21 cellular contexts compared by ENCODE assay signal in the genomic region with DNA sequence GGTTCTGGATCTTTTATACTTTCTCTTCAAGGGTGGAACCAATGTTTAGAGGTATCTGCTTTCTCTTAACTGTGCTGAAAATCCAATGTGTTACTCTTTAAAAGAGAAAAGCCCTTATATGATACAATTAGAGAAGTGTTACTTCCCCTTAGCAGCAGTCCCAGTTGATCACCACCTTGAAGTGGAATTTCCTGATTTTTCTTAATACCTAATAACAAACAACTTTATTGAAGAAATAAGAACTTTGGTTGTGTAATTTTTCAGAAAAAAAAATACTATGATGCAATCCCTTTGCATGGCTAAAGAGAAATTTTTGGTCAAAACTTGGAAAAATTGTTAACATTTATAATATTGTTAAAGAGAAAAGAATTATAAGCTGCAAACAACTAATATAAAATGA. TPM values are rescaled to one million over a fixed set of nuclear protein-coding genes. Genes with fewer than 3 reads are reported as not detected.
DNase-seq lines count a peak whose midpoint lies in the region; ATAC-seq, FAIRE-seq and TF ChIP-seq lines count a peak whose summit lies in the region.
"Had no signal": no experiment of that assay in that cellular context is flagged by ENCODE, and none has a peak within 500 bp of the region (broad histone marks: within the 10 kb centered on the region; RNA-seq: fewer than 3 reads in every experiment).

No MANE protein-coding gene starts in this region.

- H3K4me2 ChIP-seq in K562 (ENCODE audit: insufficient read depth, low read length) (no peak overlapping the region), neural progenitor cell (no peak overlapping the region)
- H3K4me2 ChIP-seq: PC-9 had no signal

- no peak overlapping the region for H3K27ac Mint-ChIP-seq in stimulated activated memory B cell treated with anti-CD40 and anti-IgM and Interleukin-4, amounts not matched to agents 10 μg/mL and 1 μg/mL and 100 μg/mL, for 72 hours
- H3K27ac Mint-ChIP-seq in neural progenitor cell, result no peak overlapping the region
- H3K27ac Mint-ChIP-seq: CD8-positive, alpha-beta T cell had no signal

- intact Hi-C loops in K562 (cut with micrococcal nuclease), result no loop called here

- in situ Hi-C loops in K562 (cut with MboI), result no loop called here

- H3K4me3 ChIP-seq in K562 (no peak overlapping the region), neural progenitor cell (no peak overlapping the region)
- H3K4me3 ChIP-seq: PC-9 had no signal

- H3F3A ChIP-seq in neural progenitor cell (ENCODE audit: low read depth), result no peaks in the 10 kb centered on the region

- H2AFZ ChIP-seq in K562 (ENCODE audit: low read depth, low read length) (no peak overlapping the region), neural progenitor cell (replicated peaks) (no peak overlapping the region)
- H2AFZ ChIP-seq: PC-9 had no signal

- no peak overlapping the region for H3K9ac ChIP-seq in K562 (ENCODE audit: insufficient read depth in 1 of 2, low read depth in 2 of 2, low read length in 2 of 2)
- H3K9ac ChIP-seq in neural progenitor cell, result no peak overlapping the region

- TF ChIP-seq CTCF in K562 (IDR thresholded peaks at IDR 0.05 in 2 of 3, conservative IDR thresholded peaks at IDR 0.05 in 1 of 3; ENCODE audit: insufficient read depth in 2 of 3, low read depth in 1 of 3, low read length in 3 of 3) (no peak), neural progenitor cell (IDR thresholded peaks at IDR 0.05) (no peak)

- no peaks in the 10 kb centered on the region for H3K9me1 ChIP-seq in K562 (ENCODE audit: control insufficient read depth, insufficient read depth, low read length)

- no peak overlapping the region for H3K4me3 Mint-ChIP-seq in stimulated activated memory B cell treated with anti-CD40 and anti-IgM and Interleukin-4, amounts not matched to agents 10 μg/mL and 1 μg/mL and 100 μg/mL, for 72 hours
- no peak overlapping the region for H3K4me3 Mint-ChIP-seq in neural progenitor cell
- H3K4me3 Mint-ChIP-seq: CD8-positive, alpha-beta T cell had no signal

- no peaks in the 10 kb centered on the region for H3K36me3 Mint-ChIP-seq in stimulated activated memory B cell treated with anti-CD40 and anti-IgM and Interleukin-4, amounts not matched to agents 10 μg/mL and 1 μg/mL and 100 μg/mL, for 72 hours
- peaks cover 29% of the 10 kb centered on the region for H3K36me3 Mint-ChIP-seq in neural progenitor cell
- H3K36me3 Mint-ChIP-seq: CD8-positive, alpha-beta T cell had no signal

- no peak for TF ChIP-seq EP300 in K562 (IDR thresholded peaks at IDR 0.05; ENCODE audit: low read length)

- POLR2A ChIA-PET in K562 (lab: Yijun Ruan, JAX), result no interaction called here

- H3K27me3 ChIP-seq in K562 (ENCODE audit: control insufficient read depth in 2 of 2, insufficient read depth in 2 of 2, low read length in 2 of 2) (peaks cover 0 to 5% of the 10 kb centered on the region in 2 experiments; a peak in 3 of 5 replicates), neural progenitor cell (no peaks in the 10 kb centered on the region)

- H3K27me3 Mint-ChIP-seq in stimulated activated memory B cell treated with anti-CD40 and anti-IgM and Interleukin-4, amounts not matched to agents 10 μg/mL and 1 μg/mL and 100 μg/mL, for 72 hours, result peaks cover 6% of the 10 kb centered on the region
- no peaks in the 10 kb centered on the region for H3K27me3 Mint-ChIP-seq in neural progenitor cell (ENCODE audit: insufficient read depth, low read depth)

- H3K27ac ChIP-seq in K562 (ENCODE audit: extremely low read depth, low read depth, low read length), result no peak overlapping the region
- H3K27ac ChIP-seq in neural progenitor cell, result no peak overlapping the region
- H3K27ac ChIP-seq: PC-9 had no signal

- H3K79me2 ChIP-seq in K562 (ENCODE audit: control insufficient read depth, insufficient read depth, low read length), result no peaks in the 10 kb centered on the region
- no peaks in the 10 kb centered on the region for H3K79me2 ChIP-seq in neural progenitor cell (ENCODE audit: low read depth)

- H3K4me1 Mint-ChIP-seq in stimulated activated memory B cell treated with anti-CD40 and anti-IgM and Interleukin-4, amounts not matched to agents 10 μg/mL and 1 μg/mL and 100 μg/mL, for 72 hours, result no peaks in the 10 kb centered on the region
- peaks cover 27% of the 10 kb centered on the region for H3K4me1 Mint-ChIP-seq in neural progenitor cell

- H3K36me3 ChIP-seq in K562 (ENCODE audit: control insufficient read depth, insufficient read depth, low read length) (no peaks in the 10 kb centered on the region), neural progenitor cell (no peaks in the 10 kb centered on the region)

- TF ChIP-seq POLR2A in K562 (conservative IDR thresholded peaks at IDR 0.05), result no peak

- H4K20me1 ChIP-seq in K562 (replicated peaks; ENCODE audit: control insufficient read depth, insufficient read depth, low read length) (no peaks in the 10 kb centered on the region), neural progenitor cell (ENCODE audit: low read depth) (no peaks in the 10 kb centered on the region)

- no peak for FAIRE-seq in K562 (lab: Jason Lieb, UNC)
- FAIRE-seq: GM12892 had no signal

- H3K9me3 Mint-ChIP-seq in stimulated activated memory B cell treated with anti-CD40 and anti-IgM and Interleukin-4, amounts not matched to agents 10 μg/mL and 1 μg/mL and 100 μg/mL, for 72 hours, result no peaks in the 10 kb centered on the region
- no peaks in the 10 kb centered on the region for H3K9me3 Mint-ChIP-seq in neural progenitor cell
- H3K9me3 Mint-ChIP-seq: CD8-positive, alpha-beta T cell had no signal

- ATAC-seq in HG02885 (IDR thresholded peaks at IDR 0.05; ENCODE audit: poor library complexity, unreplicated experiment) (peak; percentile 49), K562 (no peak)
- ATAC-seq in stimulated activated memory B cell treated with anti-CD40 and anti-IgM and Interleukin-4, amounts not matched to agents 10 μg/mL and 1 μg/mL and 100 μg/mL, for 72 hours, result peak; percentile 47
- ATAC-seq: CD8-positive, alpha-beta T cell had no signal

- H3K9me3 ChIP-seq in K562 (replicated peaks; ENCODE audit: control insufficient read depth, insufficient read depth, low read depth, low read length), result no peaks in the 10 kb centered on the region
- no peaks in the 10 kb centered on the region for H3K9me3 ChIP-seq in neural progenitor cell (ENCODE audit: low read depth)

- CTCF ChIA-PET in K562 (lab: Yijun Ruan, JAX; ENCODE audit: low intra/inter-chr PET ratio), result no interaction called here

- no peaks in the 10 kb centered on the region for H3K4me1 ChIP-seq in K562 (replicated peaks in 1 of 2; ENCODE audit: control insufficient read depth in 2 of 2, insufficient read depth in 2 of 2, low read length in 2 of 2)
- peaks cover 10% of the 10 kb centered on the region for H3K4me1 ChIP-seq in neural progenitor cell

- no peak for TF ChIP-seq RAD21 in K562 (CRISPR knock-in tag; conservative IDR thresholded peaks at IDR 0.05 in 1 of 2, IDR thresholded peaks at IDR 0.05 in 1 of 2)

- DNase-seq in CD1c-positive myeloid dendritic cell (ENCODE audit: extremely low spot score), result peak; percentile 64
- no peak for DNase-seq in K562 (ENCODE audit: extremely low read depth in 1 of 4, low spot score in 3 of 4)
- DNase-seq in C1 segment of cervical spinal cord (lab: John Stamatoyannopoulos, UW), result no peak
- no peak for DNase-seq in neural progenitor cell (ENCODE audit: low spot score)
- no peak for DNase-seq in NCI-H2029 treated with DMSO at 0.1 percent for 48 hours (lab: John Stamatoyannopoulos, UW)
- DNase-seq: Calu3; CD8-positive, alpha-beta T cell; DMS153; HCEC 1CT; MM.1S; NCI-H1105; NCI-H146; NCI-H2081 treated with DMSO at 0.1 percent for 48 hours; NCI-H446 treated with DMSO at 0.1 percent for 48 hours; NCI-H526 treated with DMSO at 0.1 percent for 48 hours; PC-9; RPMI8226; SHP77 had no signal

- BruUV-seq in K562 (replicated peaks; lab: Mats Ljungman, UMichigan), result no TSS peak

TF ChIP-seq in K562, 482 proteins besides CTCF, POLR2A, EP300 and RAD21 (continues in another document):
- TF ChIP-seq CEBPB (tag; IDR thresholded peaks at IDR 0.05), result peak; percentile 52
- TF ChIP-seq ZNF75A (CRISPR knock-in tag; IDR thresholded peaks at IDR 0.05), result no peak
- no peak for TF ChIP-seq SP2 (IDR thresholded peaks at IDR 0.05; ENCODE audit: extremely low read depth, low read depth, low read length, poor library complexity, severe bottlenecking)
- TF ChIP-seq CHD2 (IDR thresholded peaks at IDR 0.05; ENCODE audit: low read depth, low read length), result no peak
- TF ChIP-seq KLF6 (CRISPR knock-in tag; IDR thresholded peaks at IDR 0.05; ENCODE audit: borderline replicate concordance), result no peak

RNA-seq across cellular contexts. Expression of gene SLC1A3, which starts 24.8 kb away (rescaled TPM):
- not detected in 2 replicates for total RNA-seq in K562 (2011; cell fraction: chromatin; rRNA removed; ENCODE audit: low replicate concordance)
- total RNA-seq in K562 (2011; cell fraction: nucleolus; rRNA removed), result not detected in 2 replicates
- not detected in 2 replicates for total RNA-seq in K562 (2011; cell fraction: nucleoplasm; rRNA removed)
- not detected in 2 replicates for total RNA-seq in K562 (2014; rRNA removed)
- total RNA-seq in K562 (2014; rRNA removed; fragmentation: Illumina TruSeq; extraction: Trizol), result not detected in 2 replicates
- not detected in 2 replicates for total RNA-seq in K562 (2015; rRNA removed; fragmentation: Illumina TruSeq; extraction: Trizol)
- total RNA-seq in K562 (2021), result 0.09 and 0.13 TPM in 2 replicates
- polyA plus RNA-seq in K562 (2011; rRNA removed), result not detected in 2 replicates
- not detected in 2 replicates for polyA plus RNA-seq in K562 (2011; cell fraction: cytosol; rRNA removed)
- not detected in 2 replicates for polyA plus RNA-seq in K562 (2011; cell fraction: nucleus; rRNA removed)
- polyA plus RNA-seq in K562 (2012), result not detected in 2 replicates
- not detected in 2 replicates for polyA plus RNA-seq in K562 (2014; fragmentation: Illumina TruSeq; extraction: Trizol)
- polyA plus RNA-seq in K562 (2014; fragmentation: Nextera tagmentation; extraction: Ambion mirVana), result not detected
- polyA plus RNA-seq in K562 (2014; rRNA removed), result not detected in 2 replicates
- polyA minus RNA-seq in K562 (2011; rRNA and poly(A)+ RNA removed), result not detected in 2 replicates
- polyA minus RNA-seq in K562 (2011; cell fraction: cytosol; rRNA and poly(A)+ RNA removed), result 1.7 TPM in 1 of 2 replicates, not detected in the other
- 0.78 TPM in 1 of 2 replicates, not detected in the other for polyA minus RNA-seq in K562 (2011; cell fraction: nucleus; rRNA and poly(A)+ RNA removed)
- total RNA-seq in neural progenitor cell (ENCODE audit: low replicate concordance), result 6.7 and 8.5 TPM in 2 replicates
- total RNA-seq: CD8-positive, alpha-beta T cell had no signal
